Comparison of ENCODE assay signal across 8 cellular contexts in the genomic region with DNA sequence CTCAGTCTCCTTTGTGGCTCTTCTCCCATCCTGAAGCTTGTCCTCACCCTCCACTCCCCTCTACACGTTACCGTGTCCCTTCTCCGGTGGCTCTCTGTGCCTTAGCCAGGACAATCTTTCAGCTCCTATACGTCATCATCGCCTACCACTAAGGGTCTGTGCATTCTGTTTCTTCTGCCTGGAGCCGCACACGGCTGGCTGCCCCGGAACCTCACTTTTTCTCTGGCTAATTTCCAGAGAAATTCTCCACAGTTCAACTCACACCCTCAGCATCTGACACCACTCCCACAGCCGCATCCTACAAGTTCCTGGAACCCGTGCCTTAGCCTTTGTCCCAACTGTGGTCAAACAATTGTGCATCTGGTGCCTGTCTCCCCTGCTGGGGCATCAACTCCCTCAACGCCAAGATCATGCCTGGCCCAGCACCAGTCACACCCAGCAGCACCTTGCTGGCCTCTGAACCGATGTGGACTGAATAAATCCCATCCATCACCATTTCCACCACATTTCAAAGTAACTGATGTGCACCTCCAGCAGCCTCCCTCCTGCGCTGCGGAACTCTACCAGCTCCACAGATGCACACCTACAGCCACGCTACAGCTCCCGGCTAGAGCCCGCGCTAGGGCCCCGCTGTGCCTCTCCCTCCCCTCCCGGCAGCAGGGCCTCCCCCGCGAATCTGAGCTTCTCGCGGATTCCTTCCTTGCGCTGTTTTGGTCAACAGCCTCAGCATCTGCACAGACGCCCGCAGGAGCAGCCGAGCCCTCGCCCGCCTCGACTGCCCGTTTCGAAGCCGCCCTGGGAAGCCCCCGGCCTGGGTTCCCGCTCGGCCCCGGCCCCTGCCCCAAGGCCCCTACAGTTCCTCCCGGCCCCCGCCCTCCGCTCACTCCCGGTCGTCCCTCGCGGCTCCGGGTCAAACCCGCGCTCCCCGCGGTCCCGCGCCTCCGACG. TPM values are rescaled to one million over a fixed set of nuclear protein-coding genes. Genes with fewer than 3 reads are reported as not detected.
DNase-seq lines count a peak whose midpoint lies in the region; ATAC-seq and TF ChIP-seq lines count a peak whose summit lies in the region.

No MANE protein-coding gene starts in this region.

- no peak for TF ChIP-seq CTCF in fibroblast of mammary gland (conservative IDR thresholded peaks at IDR 0.05; ENCODE audit: control insufficient read depth, insufficient read depth, low read depth, low read length)
- TF ChIP-seq CTCF in neural crest cell (conservative IDR thresholded peaks at IDR 0.05) = no peak
- no peak for TF ChIP-seq CTCF in transverse colon (IDR thresholded peaks at IDR 0.05)

- intact Hi-C loops in transverse colon (cut with DNase I; ENCODE audit: low total_unique reads) = no loop called here

- H3K27ac Mint-ChIP-seq in neural crest cell (ENCODE audit: unreplicated experiment) = peak overlapping the region; percentile 70

- no peaks in the 10 kb centered on the region for H3K27me3 Mint-ChIP-seq in neural crest cell (ENCODE audit: low read depth)

- in situ Hi-C loops in transverse colon (cut with MboI; ENCODE audit: low pct_ligation_motif_present in 1 of 4, low pct_unique_long_range_greater_than_20kb in 1 of 4, low sequenced_read_pairs in 3 of 4) = no loop called here

- H3K4me3 ChIP-seq in fibroblast of mammary gland (ENCODE audit: control insufficient read depth, low read depth, low read length) (peak overlapping the region; percentile 73), transverse colon (peak overlapping the region; percentile 74 to 96 (median 75))

- H3K9me3 ChIP-seq in transverse colon = no peaks in the 10 kb centered on the region

- peaks cover 48% of the 10 kb centered on the region for H3K4me1 Mint-ChIP-seq in neural crest cell

- H3K27ac ChIP-seq in transverse colon = peak overlapping the region; percentile 89 to 96 (median 92)

- H3K9me3 Mint-ChIP-seq in neural crest cell = no peaks in the 10 kb centered on the region

- 10 to 28% methylated on average over 9 to 32 of the region's 54 CpGs for WGBS in transverse colon (ENCODE audit: low coverage in 1 of 2), 2 donors

- peak; percentile 19 for ATAC-seq in HG02943 (IDR thresholded peaks at IDR 0.05; ENCODE audit: low read depth, unreplicated experiment)

- H3K4me3 Mint-ChIP-seq in neural crest cell = peak overlapping the region; percentile 95

- DNase-seq in SIG-M5 treated with dmso at 0.1 percent for 504 hours (lab: John Stamatoyannopoulos, UW; ENCODE audit: unreplicated experiment) (peak; percentile 59), SIG-M5 (lab: John Stamatoyannopoulos, UW) (no peak), NCI-H2227 treated with DMSO at 0.1 percent for 48 hours (lab: John Stamatoyannopoulos, UW) (peak; percentile 21), fibroblast of mammary gland (ENCODE audit: low read depth) (peak; percentile 37), neural crest cell (ENCODE audit: low read depth, low spot score) (peak; percentile 28), transverse colon (peak; percentile 39)
- DNase-seq in activated CD8-positive, alpha-beta memory T cell treated with anti-CD3 and anti-CD28 coated beads, Interleukin-2, amount 50 U/mL, for 48 hours = peak; percentile 78

- TF ChIP-seq EP300 in transverse colon (IDR thresholded peaks at IDR 0.05; ENCODE audit: low read depth) = no peak

- no peaks in the 10 kb centered on the region for H3K27me3 ChIP-seq in transverse colon

- H3K4me1 ChIP-seq in transverse colon = peaks cover 11 to 52% (median 43%) of the 10 kb centered on the region in 4 donors

- no peak for TF ChIP-seq POLR2A in transverse colon (IDR thresholded peaks at IDR 0.05)

- H3K36me3 ChIP-seq in transverse colon = no peaks in the 10 kb centered on the region

- no peaks in the 10 kb centered on the region for H3K36me3 Mint-ChIP-seq in neural crest cell (ENCODE audit: low read depth)

RNA-seq across cellular contexts. Expression of gene DCUN1D2, which starts 0.7 kb away (rescaled TPM):
- total RNA-seq in neural crest cell (32.1 and 33.9 TPM in 2 replicates), transverse colon (10 to 100 TPM; 18.7 to 28.4 (median 20.2) TPM)

RNA-seq across cellular contexts. Expression of gene ADPRHL1, which starts 36.5 kb away (rescaled TPM):
- total RNA-seq in neural crest cell = 2.8 TPM in 2 replicates
- 10 to 100 TPM in 1 of 4 donors, 1 to 10 TPM in 3; 4.1 to 10.2 (median 5.9) TPM for total RNA-seq in transverse colon
